34 cellular contexts compared by ENCODE assay signal in genomic region chr11:103825469-103825868, GRCh38.
"Had no signal": no experiment of that assay in that cellular context is flagged by ENCODE, and none has a peak within 500 bp of the region (broad histone marks: within the 10 kb centered on the region; RNA-seq: fewer than 3 reads in every experiment).

No MANE protein-coding gene starts in this region.

- H3K4me1 ChIP-seq: adrenal gland, ascending aorta, breast epithelium had no signal

- FAIRE-seq: astrocyte, bronchial epithelial cell had no signal

- H3K9me3 ChIP-seq: adrenal gland, ascending aorta, body of pancreas, breast epithelium had no signal

- DNase-seq: activated effector memory CD4-positive, alpha-beta T cell treated with Interleukin-2 at 50 U/mL for 16 hours; activated gamma-delta T cell; activated gamma-delta T cell treated with Interleukin-2 at 50 U/mL for 16 hours; activated naive CD4-positive, alpha-beta T cell; activated naive CD4-positive, alpha-beta T cell treated with anti-CD3 and anti-CD28 coated beads for 36 hours; activated naive CD4-positive, alpha-beta T cell treated with anti-CD3 and anti-CD28 coated beads, Interleukin-2, amount 10 ng/mL, durations not matched to agents 7 days and 5 days; activated naive CD4-positive, alpha-beta T cell treated with anti-CD3 and anti-CD28 coated beads, Interleukin-2, amount 50 U/mL, for 16 hours; activated naive CD4-positive, alpha-beta T cell treated with Interleukin-2 at 50 U/mL for 16 hours; activated naive CD8-positive, alpha-beta T cell treated with anti-CD3 and anti-CD28 coated beads for 36 hours; activated naive CD8-positive, alpha-beta T cell treated with anti-CD3 and anti-CD28 coated beads, Interleukin-2, amount 10 ng/mL, durations not matched to agents 7 days and 5 days; activated naive CD8-positive, alpha-beta T cell treated with anti-CD3 and anti-CD28 coated beads, Interleukin-2, amount 50 U/mL, for 24 hours; activated T-cell treated with anti-CD3 and anti-CD28 coated beads for 4 hours; activated T-cell treated with anti-CD3 and anti-CD28 coated beads, Interleukin-2, amount 50 U/mL, for 1 hour; activated T-cell treated with anti-CD3 and anti-CD28 coated beads, Interleukin-2, amount 50 U/mL, for 24 hours; activated T-cell treated with anti-CD3 and anti-CD28 coated beads, Interleukin-2, amount 50 U/mL, for 4 hours; activated T-cell treated with anti-CD3 and anti-CD28 coated beads, Interleukin-2, amount 50 U/mL, for 48 hours; activated T-cell treated with anti-CD3 and anti-CD28 coated beads, Interleukin-2, amount 50 U/mL, for 72 hours; adrenal gland; amniotic stem cell; amygdala; anterior cingulate cortex; aorta; body of pancreas; brain microvascular endothelial cell; caudate nucleus; central memory CD4-positive, alpha-beta T cell; cerebellar nuclear complex had no signal

- H3K4me3 ChIP-seq: adrenal gland, ascending aorta, body of pancreas, breast epithelium, cardiac muscle cell had no signal

- H3K36me3 ChIP-seq: adrenal gland, ascending aorta, brain microvascular endothelial cell, breast epithelium, cardiac muscle cell had no signal

- H3K27ac ChIP-seq: adrenal gland, ascending aorta, body of pancreas, brain microvascular endothelial cell, breast epithelium, cardiac muscle cell had no signal

- H3K27me3 ChIP-seq: adrenal gland, ascending aorta, body of pancreas, brain microvascular endothelial cell, breast epithelium, cardiac muscle cell had no signal

- ATAC-seq: activated naive CD4-positive, alpha-beta T cell treated with anti-CD3 and anti-CD28 coated beads, Interleukin-2, amount 50 U/mL, for 72 hours; activated naive CD8-positive, alpha-beta T cell treated with anti-CD3 and anti-CD28 coated beads, Interleukin-2, amount 50 U/mL, for 24 hours; activated T-cell treated with anti-CD3 and anti-CD28 coated beads, Interleukin-2, amount 50 U/mL, for 4 hours; activated T-cell treated with anti-CD3 and anti-CD28 coated beads, Interleukin-2, amount 50 U/mL, for 72 hours; activated T-helper 17 cell treated with anti-CD3 and anti-CD28 coated beads, Interleukin-2, amount 50 U/mL, for 72 hours; body of pancreas had no signal
